ENCODE assay signal across 23 cellular contexts in the genomic region with DNA sequence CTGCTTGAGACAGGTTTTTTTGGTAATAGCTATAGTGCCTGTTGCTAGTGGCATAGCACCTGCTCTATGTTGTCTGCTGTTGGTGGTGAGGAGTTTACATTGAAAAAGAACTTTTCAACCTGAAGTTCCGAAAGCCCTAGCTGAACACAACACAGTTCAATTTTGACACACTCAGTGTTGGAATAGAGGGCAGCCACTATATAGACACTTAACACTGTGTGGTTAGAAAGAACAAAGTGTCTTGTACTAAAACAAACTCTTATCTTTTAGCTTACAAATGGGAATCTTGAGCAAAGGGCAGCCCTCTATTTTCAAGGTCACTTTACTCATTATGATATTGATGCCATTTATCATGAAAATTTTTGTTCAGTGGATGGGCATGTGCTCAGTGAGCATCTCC. TPM values are rescaled to one million over a fixed set of nuclear protein-coding genes. Genes with fewer than 3 reads are reported as not detected.
A peak's percentile ranks its signal among the peaks of the same experiment; 100 is the strongest.
DNase-seq lines count a peak whose midpoint lies in the region; ATAC-seq, FAIRE-seq and TF ChIP-seq lines count a peak whose summit lies in the region.
"Had no signal": no experiment of that assay in that cellular context is flagged by ENCODE, and none has a peak within 500 bp of the region (broad histone marks: within the 10 kb centered on the region; RNA-seq: fewer than 3 reads in every experiment).

No MANE protein-coding gene starts in this region.

- intact Hi-C loops in left lung (cut with DNase I): no loop called here
- intact Hi-C loops in activated naive CD4-positive, alpha-beta T cell treated with anti-CD3 and anti-CD28 coated beads for 36 hours (cut with micrococcal nuclease): no loop called here

- H3K9me3 ChIP-seq in left lung: no peaks in the 10 kb centered on the region
- H3K9me3 ChIP-seq: BLaER1, Caco-2, HAP-1 had no signal

- peaks cover 6% of the 10 kb centered on the region for H3K4me1 Mint-ChIP-seq in activated naive CD4-positive, alpha-beta T cell treated with anti-CD3 and anti-CD28 coated beads for 36 hours (ENCODE audit: low read depth)
- H3K4me1 Mint-ChIP-seq: B cell had no signal

- H3K9me3 Mint-ChIP-seq in activated naive CD4-positive, alpha-beta T cell treated with anti-CD3 and anti-CD28 coated beads for 36 hours: no peaks in the 10 kb centered on the region
- H3K9me3 Mint-ChIP-seq: CD4-positive, CD25-positive, alpha-beta regulatory T cell; CD8-positive, alpha-beta T cell; HFFc6 had no signal

- peaks cover 0 to 4% of the 10 kb centered on the region in 2 donors for H3K36me3 ChIP-seq in left lung

- no peak overlapping the region for H3K4me3 ChIP-seq in left lung
- H3K4me3 ChIP-seq: BLaER1, GM12878, HAP-1 had no signal

- TF ChIP-seq CTCF in 22Rv1 (IDR thresholded peaks at IDR 0.05) (no peak), left lung (IDR thresholded peaks at IDR 0.05) (no peak)

- H3K4me3 Mint-ChIP-seq in activated naive CD4-positive, alpha-beta T cell treated with anti-CD3 and anti-CD28 coated beads for 36 hours: no peak overlapping the region
- H3K4me3 Mint-ChIP-seq: B cell; CD4-positive, CD25-positive, alpha-beta regulatory T cell; CD8-positive, alpha-beta T cell; HFFc6 had no signal

- DNase-seq in GM12892 (ENCODE audit: insufficient read length) (no peak), left lung (no peak)
- DNase-seq in activated naive CD4-positive, alpha-beta T cell treated with anti-CD3 and anti-CD28 coated beads for 36 hours: no peak
- DNase-seq: Caco-2; CD4-positive, CD25-positive, alpha-beta regulatory T cell; CD8-positive, alpha-beta T cell; DMS153; DMS79; EL; GDM1; GOT3; HFFc6 had no signal

- H3K36me3 Mint-ChIP-seq in activated naive CD4-positive, alpha-beta T cell treated with anti-CD3 and anti-CD28 coated beads for 36 hours (ENCODE audit: low read depth): peaks cover 6% of the 10 kb centered on the region

- no peaks in the 10 kb centered on the region for H3K27me3 ChIP-seq in left lung
- H3K27me3 ChIP-seq: BLaER1 had no signal

- peak; percentile 17 for FAIRE-seq in GM12892 (lab: Jason Lieb, UNC)
- FAIRE-seq: A204.1, GM12878, GM18507, H54 had no signal

- H3K27ac ChIP-seq in 22Rv1 (peak overlapping the region; percentile 60; the same call in 1 of the 2 replicates), left lung (no peak overlapping the region)
- H3K27ac ChIP-seq: BLaER1, C4-2B had no signal

- peaks cover 0 to 11% of the 10 kb centered on the region in 2 donors for H3K4me1 ChIP-seq in left lung

- TF ChIP-seq POLR2A in GM12892 (IDR thresholded peaks at IDR 0.05; ENCODE audit: low read depth, low read length): no peak

- ATAC-seq in left lung: peak; percentile 46
- ATAC-seq in GM21390 (IDR thresholded peaks at IDR 0.05; ENCODE audit: unreplicated experiment): no peak
- ATAC-seq in HG02870 (IDR thresholded peaks at IDR 0.05; ENCODE audit: unreplicated experiment): no peak
- ATAC-seq: CD8-positive, alpha-beta T cell; GM12878 had no signal

- H3K27me3 Mint-ChIP-seq in activated naive CD4-positive, alpha-beta T cell treated with anti-CD3 and anti-CD28 coated beads for 36 hours (ENCODE audit: low read depth): no peaks in the 10 kb centered on the region
- H3K27me3 Mint-ChIP-seq: B cell; CD4-positive, CD25-positive, alpha-beta regulatory T cell had no signal

- CTCF ChIA-PET in activated naive CD4-positive, alpha-beta T cell treated with anti-CD3 and anti-CD28 coated beads for 36 hours (lab: Charles Lee): interaction anchor here (1.2 kb wide), 1 partner anchor 152 kb away, joined by 4 read pairs; no protein-coding TSS in a partner anchor

- H3K27ac Mint-ChIP-seq in activated naive CD4-positive, alpha-beta T cell treated with anti-CD3 and anti-CD28 coated beads for 36 hours: no peak overlapping the region
- H3K27ac Mint-ChIP-seq: B cell; CD4-positive, CD25-positive, alpha-beta regulatory T cell; CD8-positive, alpha-beta T cell; HFFc6 had no signal

RNA-seq across cellular contexts. Expression of gene TBCEL, which starts 18.4 kb away (rescaled TPM):
- 6.8 TPM for polyA plus RNA-seq in GM12892 (2012; ENCODE audit: missing spikeins)
- total RNA-seq in left lung: 10 to 100 TPM; 27.5 to 38.0 TPM
- 1 to 10 TPM; 5.2 to 5.3 TPM for total RNA-seq in activated naive CD4-positive, alpha-beta T cell treated with anti-CD3 and anti-CD28 coated beads for 36 hours

RNA-seq across cellular contexts. Expression of gene TECTA, which starts 58.7 kb away (rescaled TPM):
- 0.04 TPM for polyA plus RNA-seq in GM12892 (2012; ENCODE audit: missing spikeins)
- under 1 TPM; 0.58 to 0.87 TPM for total RNA-seq in left lung
- total RNA-seq in activated naive CD4-positive, alpha-beta T cell treated with anti-CD3 and anti-CD28 coated beads for 36 hours: under 1 TPM; 0.07 to 0.12 TPM

Comparison
In these comparisons a context has a peak if more than half of its experiments do, and no peak if none do; other contexts are left out.
1. RNA of gene TBCEL, which starts 18.4 kb away (total RNA-seq): 27.5 to 38.0 TPM in left lung; 5.2 to 5.3 TPM in activated naive CD4-positive, alpha-beta T cell treated with anti-CD3 and anti-CD28 coated beads for 36 hours; every median in the first group is over 4 times any median in the second.